In genomic region chr12:27711957-27712356, GRCh38 we compare ENCODE assay signal across 1 cellular context.
TF ChIP-seq lines count a peak whose summit lies in the region.

No MANE protein-coding gene starts in this region.

TF ChIP-seq in K562, 482 proteins besides CTCF, POLR2A, EP300 and RAD21:
- no peak for TF ChIP-seq MECOM (CRISPR knock-in tag; IDR thresholded peaks at IDR 0.05)
- no peak for TF ChIP-seq BRCA1 (IDR thresholded peaks at IDR 0.05)
- TF ChIP-seq BRCA1 (CRISPR knock-in tag; IDR thresholded peaks at IDR 0.05) = no peak
- TF ChIP-seq ASH1L (IDR thresholded peaks at IDR 0.05; ENCODE audit: borderline replicate concordance, low read depth, partially characterized antibody) = no peak
- TF ChIP-seq SMAD3 (CRISPR knock-in tag; conservative IDR thresholded peaks at IDR 0.05) = no peak
- no peak for TF ChIP-seq ZBTB2 (IDR thresholded peaks at IDR 0.05)
- TF ChIP-seq PTBP1 (IDR thresholded peaks at IDR 0.05; ENCODE audit: low read depth, low read length) = no peak
- no peak for TF ChIP-seq ATF7 (IDR thresholded peaks at IDR 0.05)
- TF ChIP-seq, protein P1, sequence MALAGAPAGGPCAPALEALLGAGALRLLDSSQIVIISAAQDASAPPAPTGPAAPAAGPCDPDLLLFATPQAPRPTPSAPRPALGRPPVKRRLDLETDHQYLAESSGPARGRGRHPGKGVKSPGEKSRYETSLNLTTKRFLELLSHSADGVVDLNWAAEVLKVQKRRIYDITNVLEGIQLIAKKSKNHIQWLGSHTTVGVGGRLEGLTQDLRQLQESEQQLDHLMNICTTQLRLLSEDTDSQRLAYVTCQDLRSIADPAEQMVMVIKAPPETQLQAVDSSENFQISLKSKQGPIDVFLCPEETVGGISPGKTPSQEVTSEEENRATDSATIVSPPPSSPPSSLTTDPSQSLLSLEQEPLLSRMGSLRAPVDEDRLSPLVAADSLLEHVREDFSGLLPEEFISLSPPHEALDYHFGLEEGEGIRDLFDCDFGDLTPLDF (CRISPR knock-in tag; IDR thresholded peaks at IDR 0.05) = no peak
- TF ChIP-seq HNRNPUL1 (IDR thresholded peaks at IDR 0.05; ENCODE audit: low read length) = no peak
- TF ChIP-seq, protein P2, sequence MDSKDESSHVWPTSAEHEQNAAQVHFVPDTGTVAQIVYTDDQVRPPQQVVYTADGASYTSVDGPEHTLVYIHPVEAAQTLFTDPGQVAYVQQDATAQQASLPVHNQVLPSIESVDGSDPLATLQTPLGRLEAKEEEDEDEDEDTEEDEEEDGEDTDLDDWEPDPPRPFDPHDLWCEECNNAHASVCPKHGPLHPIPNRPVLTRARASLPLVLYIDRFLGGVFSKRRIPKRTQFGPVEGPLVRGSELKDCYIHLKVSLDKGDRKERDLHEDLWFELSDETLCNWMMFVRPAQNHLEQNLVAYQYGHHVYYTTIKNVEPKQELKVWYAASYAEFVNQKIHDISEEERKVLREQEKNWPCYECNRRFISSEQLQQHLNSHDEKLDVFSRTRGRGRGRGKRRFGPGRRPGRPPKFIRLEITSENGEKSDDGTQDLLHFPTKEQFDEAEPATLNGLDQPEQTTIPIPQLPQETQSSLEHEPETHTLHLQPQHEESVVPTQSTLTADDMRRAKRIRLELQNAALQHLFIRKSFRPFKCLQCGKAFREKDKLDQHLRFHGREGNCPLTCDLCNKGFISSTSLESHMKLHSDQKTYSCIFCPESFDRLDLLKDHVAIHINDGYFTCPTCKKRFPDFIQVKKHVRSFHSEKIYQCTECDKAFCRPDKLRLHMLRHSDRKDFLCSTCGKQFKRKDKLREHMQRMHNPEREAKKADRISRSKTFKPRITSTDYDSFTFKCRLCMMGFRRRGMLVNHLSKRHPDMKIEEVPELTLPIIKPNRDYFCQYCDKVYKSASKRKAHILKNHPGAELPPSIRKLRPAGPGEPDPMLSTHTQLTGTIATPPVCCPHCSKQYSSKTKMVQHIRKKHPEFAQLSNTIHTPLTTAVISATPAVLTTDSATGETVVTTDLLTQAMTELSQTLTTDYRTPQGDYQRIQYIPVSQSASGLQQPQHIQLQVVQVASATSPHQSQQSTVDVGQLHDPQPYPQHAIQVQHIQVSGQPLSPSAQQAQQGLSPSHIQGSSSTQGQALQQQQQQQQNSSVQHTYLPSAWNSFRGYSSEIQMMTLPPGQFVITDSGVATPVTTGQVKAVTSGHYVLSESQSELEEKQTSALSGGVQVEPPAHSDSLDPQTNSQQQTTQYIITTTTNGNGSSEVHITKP (IDR thresholded peaks at IDR 0.05; ENCODE audit: partially characterized antibody) = no peak
- TF ChIP-seq ESRRB (CRISPR knock-in tag; IDR thresholded peaks at IDR 0.05; ENCODE audit: borderline replicate concordance) = no peak
- no peak for TF ChIP-seq SAFB (IDR thresholded peaks at IDR 0.05; ENCODE audit: borderline replicate concordance, low read depth, low read length)
- TF ChIP-seq MAZ (CRISPR knock-in tag; conservative IDR thresholded peaks at IDR 0.05 in 1 of 2, IDR thresholded peaks at IDR 0.05 in 1 of 2) = no peak
- no peak for TF ChIP-seq SREBF1 (IDR thresholded peaks at IDR 0.05; ENCODE audit: borderline replicate concordance, low read depth, low read length)
- TF ChIP-seq SUPT5H (IDR thresholded peaks at IDR 0.05) = no peak
- no peak for TF ChIP-seq MXI1 (IDR thresholded peaks at IDR 0.05; ENCODE audit: low read depth, low read length)
- no peak for TF ChIP-seq DNMT1 (IDR thresholded peaks at IDR 0.05)
- TF ChIP-seq SOX6 (IDR thresholded peaks at IDR 0.05) = no peak
- TF ChIP-seq ZNF232 (CRISPR knock-in tag; IDR thresholded peaks at IDR 0.05) = no peak
- no peak for TF ChIP-seq RFX1 (IDR thresholded peaks at IDR 0.05)
